22 cellular contexts compared by ENCODE assay signal in genomic region chr5:1052076-1052475, GRCh38. TPM values are rescaled to one million over a fixed set of nuclear protein-coding genes. Genes with fewer than 3 reads are reported as not detected.
DNase-seq lines count a peak whose midpoint lies in the region; ATAC-seq, FAIRE-seq and TF ChIP-seq lines count a peak whose summit lies in the region.
"Had no signal": no experiment of that assay in that cellular context is flagged by ENCODE, and none has a peak within 500 bp of the region (broad histone marks: within the 10 kb centered on the region; RNA-seq: fewer than 3 reads in every experiment).

No MANE protein-coding gene starts in this region.

- CTCF ChIA-PET in RWPE1 (lab: Yijun Ruan, JAX), result no interaction called here

- H3K36me3 Mint-ChIP-seq in T-helper 2 cell treated with Interferon-gamma antibody and Interleukin-4, amounts not matched to agents 5 μg/mL and 100 μg/mL, for 36 hours (ENCODE audit: low read depth), result peaks cover 30% of the 10 kb centered on the region

- peak overlapping the region; percentile 26 for H3K27ac Mint-ChIP-seq in T-helper 2 cell treated with Interferon-gamma antibody and Interleukin-4, amounts not matched to agents 5 μg/mL and 100 μg/mL, for 36 hours
- H3K27ac Mint-ChIP-seq: CD4-positive, CD25-positive, alpha-beta regulatory T cell had no signal

- peaks cover 14 to 76% (median 43%) of the 10 kb centered on the region in 11 experiments; a peak in 20 of 22 replicates for H4K20me1 ChIP-seq in BLaER1 treated with 17β-estradiol and CSF1 and Interleukin-3, amounts not matched to agents 10 nM and 100 nM

- POLR2A ChIA-PET in RWPE1 (lab: Yijun Ruan, JAX; ENCODE audit: low non-redundant PET), result no interaction called here

- no peak overlapping the region for H3K4me3 ChIP-seq in BLaER1 treated with 17β-estradiol and CSF1 and Interleukin-3, amounts not matched to agents 10 nM and 100 nM
- H3K4me3 ChIP-seq in kidney (ENCODE audit: low read length in 2 of 2), result no peak overlapping the region
- H3K4me3 ChIP-seq: PC-9, SK-N-MC had no signal

- no peak for DNase-seq in T-helper 2 cell treated with Interferon-gamma antibody and Interleukin-4, amounts not matched to agents 5 μg/mL and 100 μg/mL, for 36 hours (ENCODE audit: low spot score)
- no peak for DNase-seq in T-helper 2 cell
- no peak for DNase-seq in RWPE1 (ENCODE audit: low spot score)
- peak; percentile 65 for DNase-seq in kidney
- no peak for DNase-seq in OCI-M2 (lab: John Stamatoyannopoulos, UW; ENCODE audit: unreplicated experiment)
- DNase-seq: CD4-positive, CD25-positive, alpha-beta regulatory T cell; COR-L47; DMS 273 treated with DMSO at 0.1 percent for 48 hours; DND-41; KBM-7; NCI-H1417 treated with DMSO at 0.1 percent for 48 hours; NCI-H1930; NCI-H345; NCI-H524 treated with DMSO at 0.1 percent for 48 hours; PC-9 had no signal

- no peak overlapping the region for H3K27ac ChIP-seq in BLaER1 treated with 17β-estradiol and CSF1 and Interleukin-3, amounts not matched to agents 10 nM and 100 nM
- H3K27ac ChIP-seq in RWPE1 (peak overlapping the region; percentile 36), kidney (ENCODE audit: low read depth in 2 of 2, low read length in 2 of 2) (no peak overlapping the region)
- H3K27ac ChIP-seq: 22Rv1, PC-9, SK-N-MC had no signal

- peaks cover 0 to 12% (median 0%) of the 10 kb centered on the region in 11 experiments; a peak in 4 of 22 replicates for H3K36me3 ChIP-seq in BLaER1 treated with 17β-estradiol and CSF1 and Interleukin-3, amounts not matched to agents 10 nM and 100 nM
- peaks cover 26 to 29% of the 10 kb centered on the region in 2 donors for H3K36me3 ChIP-seq in kidney (ENCODE audit: control insufficient read depth in 1 of 2, insufficient read depth in 2 of 2, low read length in 2 of 2)

- peak overlapping the region in 8 of 11 experiments; percentile 38 to 92 (median 84); a peak in 16 of 22 replicates for H3K4me2 ChIP-seq in BLaER1 treated with 17β-estradiol and CSF1 and Interleukin-3, amounts not matched to agents 10 nM and 100 nM
- H3K4me2 ChIP-seq: PC-9 had no signal

- no peak for FAIRE-seq in kidney (lab: Jason Lieb, UNC)
- FAIRE-seq: H54 had no signal

- peaks cover under 1% of the 10 kb centered on the region for H3K4me1 Mint-ChIP-seq in T-helper 2 cell treated with Interferon-gamma antibody and Interleukin-4, amounts not matched to agents 5 μg/mL and 100 μg/mL, for 36 hours (ENCODE audit: low read depth)

- H3K9ac ChIP-seq in BLaER1 treated with 17β-estradiol and CSF1 and Interleukin-3, amounts not matched to agents 10 nM and 100 nM, result peak overlapping the region in 1 of 11 experiments; percentile 28; a peak in 1 of 22 replicates
- H3K9ac ChIP-seq in kidney (ENCODE audit: low read length in 2 of 2), result no peak overlapping the region

- H3K9me3 ChIP-seq in BLaER1 treated with 17β-estradiol and CSF1 and Interleukin-3, amounts not matched to agents 10 nM and 100 nM (replicated peaks in 1 of 11), result no peaks in the 10 kb centered on the region
- H3K9me3 ChIP-seq in kidney (ENCODE audit: control insufficient read depth in 1 of 2, low read length in 2 of 2), result no peaks in the 10 kb centered on the region

- intact Hi-C loops in kidney (cut with DNase I), result no loop called here

- peaks cover 35 to 87% (median 80%) of the 10 kb centered on the region in 10 experiments for H3K4me1 ChIP-seq in BLaER1 treated with 17β-estradiol and CSF1 and Interleukin-3, amounts not matched to agents 10 nM and 100 nM
- no peaks in the 10 kb centered on the region for H3K4me1 ChIP-seq in kidney (ENCODE audit: control insufficient read depth in 1 of 2, insufficient read depth in 1 of 2, low read depth in 1 of 2, low read length in 2 of 2)

- H3K27me3 ChIP-seq in BLaER1 treated with 17β-estradiol and CSF1 and Interleukin-3, amounts not matched to agents 10 nM and 100 nM, result peaks cover 0 to 23% (median 0%) of the 10 kb centered on the region in 11 experiments; a peak in 6 of 22 replicates

- H3K4me3 Mint-ChIP-seq in T-helper 2 cell treated with Interferon-gamma antibody and Interleukin-4, amounts not matched to agents 5 μg/mL and 100 μg/mL, for 36 hours, result no peak overlapping the region
- H3K4me3 Mint-ChIP-seq: CD4-positive, CD25-positive, alpha-beta regulatory T cell had no signal

- no peaks in the 10 kb centered on the region for H3K27me3 Mint-ChIP-seq in T-helper 2 cell treated with Interferon-gamma antibody and Interleukin-4, amounts not matched to agents 5 μg/mL and 100 μg/mL, for 36 hours (ENCODE audit: low read depth)
- H3K27me3 Mint-ChIP-seq: CD4-positive, CD25-positive, alpha-beta regulatory T cell had no signal

- H3K9me3 Mint-ChIP-seq in T-helper 2 cell treated with Interferon-gamma antibody and Interleukin-4, amounts not matched to agents 5 μg/mL and 100 μg/mL, for 36 hours, result peaks cover 12% of the 10 kb centered on the region

- TF ChIP-seq CTCF in RWPE1 (conservative IDR thresholded peaks at IDR 0.05; ENCODE audit: low read depth) (no peak), kidney (IDR thresholded peaks at IDR 0.05; ENCODE audit: borderline replicate concordance, extremely low read depth, insufficient read depth) (no peak)

- ATAC-seq in GM18519 (IDR thresholded peaks at IDR 0.05; ENCODE audit: low FRiP score, unreplicated experiment) (no peak), HG03442 (IDR thresholded peaks at IDR 0.05; ENCODE audit: unreplicated experiment) (no peak)

RNA-seq across cellular contexts. Expression of gene NKD2, which starts 43.5 kb away (rescaled TPM):
- total RNA-seq in kidney, result 14.1 TPM
- 7.9 TPM for polyA plus RNA-seq in kidney (ENCODE audit: insufficient read depth, low read depth, low replicate concordance)
- total RNA-seq: CD4-positive, CD25-positive, alpha-beta regulatory T cell had no signal
- polyA plus RNA-seq: AG04450; CD4-positive, CD25-positive, alpha-beta regulatory T cell had no signal

RNA-seq across cellular contexts. Expression of gene SLC12A7, which starts 59.8 kb away (rescaled TPM):
- 92.9 TPM for total RNA-seq in kidney
- 28.2 TPM for polyA plus RNA-seq in kidney (ENCODE audit: insufficient read depth, low read depth, low replicate concordance)
